ENCODE assay signal across 11 cellular contexts in genomic region chr11:6695377-6695776, GRCh38. TPM values are rescaled to one million over a fixed set of nuclear protein-coding genes. Genes with fewer than 3 reads are reported as not detected.
DNase-seq lines count a peak whose midpoint lies in the region; ATAC-seq and TF ChIP-seq lines count a peak whose summit lies in the region.
"Had no signal": no experiment of that assay in that cellular context is flagged by ENCODE, and none has a peak within 500 bp of the region (broad histone marks: within the 10 kb centered on the region; RNA-seq: fewer than 3 reads in every experiment).

No MANE protein-coding gene starts in this region.

- no peak overlapping the region for H3K4me3 ChIP-seq in uterus
- H3K4me3 ChIP-seq: BLaER1 had no signal

- TF ChIP-seq POLR2A in uterus (IDR thresholded peaks at IDR 0.05) (no peak), GM18505 (IDR thresholded peaks at IDR 0.05; ENCODE audit: borderline replicate concordance, extremely low read depth, insufficient read depth, insufficient read length) (no peak)

- ATAC-seq in Right ventricle myocardium inferior (peak; percentile 74), GM19328 (IDR thresholded peaks at IDR 0.05; ENCODE audit: unreplicated experiment) (no peak), GM18505 (IDR thresholded peaks at IDR 0.05; ENCODE audit: unreplicated experiment) (no peak)

- no peaks in the 10 kb centered on the region for H3K27me3 ChIP-seq in uterus
- H3K27me3 ChIP-seq: BLaER1 had no signal

- intact Hi-C loops in Right ventricle myocardium inferior (cut with DNase I), result no loop called here
- intact Hi-C loops in cardiac septum (cut with DNase I), result no loop called here
- intact Hi-C loops in uterus (cut with DNase I; ENCODE audit: low total_unique reads), result no loop called here

- H3K36me3 ChIP-seq in uterus, result no peaks in the 10 kb centered on the region
- H3K36me3 ChIP-seq: BLaER1 had no signal

- H3K9me3 ChIP-seq in uterus, result no peaks in the 10 kb centered on the region
- H3K9me3 ChIP-seq: BLaER1 had no signal

- no peaks in the 10 kb centered on the region for H3K4me1 ChIP-seq in uterus

- H3K27ac ChIP-seq in uterus, result peak overlapping the region; percentile 43 to 80
- H3K27ac ChIP-seq: BLaER1 had no signal

- TF ChIP-seq CTCF in uterus (IDR thresholded peaks at IDR 0.05), result no peak

- DNase-seq in Right ventricle myocardium inferior (ENCODE audit: missing footprints) (no peak), cardiac septum (ENCODE audit: low spot score) (no peak), dermis blood vessel endothelial cell (peak; percentile 93), lung microvascular endothelial cell (ENCODE audit: low read depth in 2 of 2) (peak; percentile 92 to 96), uterus (peak in 1 of 2 donors; percentile 17), NCI-H69 (lab: John Stamatoyannopoulos, UW) (no peak)
- DNase-seq: KG1; stimulated activated CD4-positive, alpha-beta T cell treated with anti-CD3 and anti-CD28 coated beads, Interleukin-12 subunit alpha, Interleukin-12 subunit beta, amount 100 ng/mL, for 4 hours had no signal

RNA-seq across cellular contexts. Expression of gene MRPL17, which starts 12.2 kb away (rescaled TPM):
- total RNA-seq in Right ventricle myocardium inferior (44.8 TPM), cardiac septum (39.5 TPM), dermis blood vessel endothelial cell (31.2 and 61.6 TPM in 2 replicates), lung microvascular endothelial cell (44.7 and 47.4 TPM in 2 replicates), uterus (100 to 1,000 TPM in 1 of 4 donors, 10 to 100 TPM in 3; 30.6 to 452 (median 55.0) TPM)

RNA-seq across cellular contexts. Expression of gene DCHS1, which starts 39.8 kb away (rescaled TPM):
- total RNA-seq in Right ventricle myocardium inferior, result 10.7 TPM
- 9.2 TPM for total RNA-seq in cardiac septum
- 61.8 and 81.7 TPM in 2 replicates for total RNA-seq in dermis blood vessel endothelial cell
- total RNA-seq in lung microvascular endothelial cell, result 28.3 and 46.2 TPM in 2 replicates
- 100 to 1,000 TPM in 1 of 4 donors, 10 to 100 TPM in 3; 26.8 to 125 (median 73.6) TPM for total RNA-seq in uterus

Comparison
In these comparisons a context has a peak if more than half of its experiments do, and no peak if none do; other contexts are left out.
1. DNase-seq: peak in dermis blood vessel endothelial cell (single experiment) and lung microvascular endothelial cell (2 of 2); none in Right ventricle myocardium inferior (single experiment), cardiac septum (single experiment) and NCI-H69 (single experiment).